ENCODE assay signal across 8 cellular contexts in genomic region chr4:170089274-170089742, GRCh38. TPM values are rescaled to one million over a fixed set of nuclear protein-coding genes. Genes with fewer than 3 reads are reported as not detected.
DNase-seq lines count a peak whose midpoint lies in the region; ATAC-seq, FAIRE-seq and TF ChIP-seq lines count a peak whose summit lies in the region.

No MANE protein-coding gene starts in this region.

- peak overlapping the region; percentile 93 for H3K4me3 ChIP-seq in ACC112 (ENCODE audit: low read depth, low read length)
- peak overlapping the region; percentile 40 to 80 (median 62) for H3K4me3 ChIP-seq in heart left ventricle
- H3K4me3 ChIP-seq in pancreas: peak overlapping the region; percentile 45 to 69 (median 62)

- H3K9me3 ChIP-seq in heart left ventricle (no peaks in the 10 kb centered on the region), pancreas (no peaks in the 10 kb centered on the region)

- no peak for FAIRE-seq in pancreas (lab: Jason Lieb, UNC)

- H3K79me2 ChIP-seq in ACC112 (ENCODE audit: control insufficient read depth, insufficient read depth, low read length, unreplicated experiment): no peaks in the 10 kb centered on the region

- H3K9me3 Mint-ChIP-seq in activated T-helper 1 cell treated with anti-CD3 and anti-CD28 coated beads, Interleukin-12 subunit alpha, Interleukin-12 subunit beta, Interleukin-2, Interleukin-4 antibody, amounts not matched to agents 30 ng/mL and 10 ng/mL and 1 ng/mL, durations not matched to agents 14 hours and 24 hours and 36 hours: no peaks in the 10 kb centered on the region

- peak overlapping the region; percentile 92 for H2AFZ ChIP-seq in ACC112 (ENCODE audit: low read length, unreplicated experiment)

- H3K27me3 Mint-ChIP-seq in activated T-helper 1 cell treated with anti-CD3 and anti-CD28 coated beads, Interleukin-12 subunit alpha, Interleukin-12 subunit beta, Interleukin-2, Interleukin-4 antibody, amounts not matched to agents 30 ng/mL and 10 ng/mL and 1 ng/mL, durations not matched to agents 14 hours and 24 hours and 36 hours (ENCODE audit: insufficient read depth): peaks cover 17% of the 10 kb centered on the region

- ATAC-seq in GM18907 (IDR thresholded peaks at IDR 0.05; ENCODE audit: unreplicated experiment) (peak; percentile 23), heart left ventricle (peak; percentile 27 to 45 (median 40)), pancreas (peak; percentile 6 to 55 (median 40)), HG02870 (IDR thresholded peaks at IDR 0.05; ENCODE audit: unreplicated experiment) (no peak)

- intact Hi-C loops in activated T-helper 1 cell treated with anti-CD3 and anti-CD28 coated beads, Interleukin-12 subunit alpha, Interleukin-12 subunit beta, Interleukin-2, Interleukin-4 antibody, amounts not matched to agents 30 ng/mL and 10 ng/mL and 1 ng/mL, durations not matched to agents 14 hours and 24 hours and 36 hours (cut with micrococcal nuclease): no loop called here
- intact Hi-C loops in heart left ventricle (cut with DNase I) (loop anchor here in 1 of 10 donors (2.0 kb wide), 1 partner anchor 65 kb away; no protein-coding TSS in a partner anchor), pancreas (cut with DNase I) (no loop called here)

- no peak for TF ChIP-seq CTCF in heart left ventricle (IDR thresholded peaks at IDR 0.05)
- no peak for TF ChIP-seq CTCF in pancreas (IDR thresholded peaks at IDR 0.05)

- H3K36me3 ChIP-seq in ACC112 (ENCODE audit: insufficient read depth, low read length) (no peaks in the 10 kb centered on the region; the same call in 1 of the 2 replicates), heart left ventricle (peaks cover 0 to 35% (median 5%) of the 10 kb centered on the region in 9 donors), pancreas (no peaks in the 10 kb centered on the region)

- TF ChIP-seq POLR2A in heart left ventricle (IDR thresholded peaks at IDR 0.05): no peak

- WGBS in heart left ventricle, 4 donors: 1 to 2% (median 1%) methylated on average over 14 to 21 of the region's 21 CpGs
- 1 to 3% methylated on average over 21 of the region's 21 CpGs for WGBS in pancreas, 2 donors

- no peaks in the 10 kb centered on the region for H3K36me3 Mint-ChIP-seq in activated T-helper 1 cell treated with anti-CD3 and anti-CD28 coated beads, Interleukin-12 subunit alpha, Interleukin-12 subunit beta, Interleukin-2, Interleukin-4 antibody, amounts not matched to agents 30 ng/mL and 10 ng/mL and 1 ng/mL, durations not matched to agents 14 hours and 24 hours and 36 hours (ENCODE audit: low read depth)

- H3K4me3 Mint-ChIP-seq in activated T-helper 1 cell treated with anti-CD3 and anti-CD28 coated beads, Interleukin-12 subunit alpha, Interleukin-12 subunit beta, Interleukin-2, Interleukin-4 antibody, amounts not matched to agents 30 ng/mL and 10 ng/mL and 1 ng/mL, durations not matched to agents 14 hours and 24 hours and 36 hours: peak overlapping the region; percentile 55

- H3K27ac Mint-ChIP-seq in activated T-helper 1 cell treated with anti-CD3 and anti-CD28 coated beads, Interleukin-12 subunit alpha, Interleukin-12 subunit beta, Interleukin-2, Interleukin-4 antibody, amounts not matched to agents 30 ng/mL and 10 ng/mL and 1 ng/mL, durations not matched to agents 14 hours and 24 hours and 36 hours: no peak overlapping the region

- peaks cover 6% of the 10 kb centered on the region for H3K4me1 Mint-ChIP-seq in activated T-helper 1 cell treated with anti-CD3 and anti-CD28 coated beads, Interleukin-12 subunit alpha, Interleukin-12 subunit beta, Interleukin-2, Interleukin-4 antibody, amounts not matched to agents 30 ng/mL and 10 ng/mL and 1 ng/mL, durations not matched to agents 14 hours and 24 hours and 36 hours (ENCODE audit: low read depth)

- peaks cover 10% of the 10 kb centered on the region for H3K4me1 ChIP-seq in ACC112 (ENCODE audit: control insufficient read depth, insufficient read depth, low read length, unreplicated experiment)
- peaks cover 0 to 14% (median 3%) of the 10 kb centered on the region in 12 donors for H3K4me1 ChIP-seq in heart left ventricle
- peaks cover 0 to 6% (median 0%) of the 10 kb centered on the region in 3 donors for H3K4me1 ChIP-seq in pancreas

- DNase-seq in NCI-H1092 (lab: John Stamatoyannopoulos, UW) (peak; percentile 40), heart left ventricle (no peak), pancreas (peak in 4 of 6 donors; percentile 16 to 60 (median 30)), occipital lobe (lab: John Stamatoyannopoulos, UW) (no peak)
- DNase-seq in activated T-helper 1 cell treated with anti-CD3 and anti-CD28 coated beads, Interleukin-12 subunit alpha, Interleukin-12 subunit beta, Interleukin-2, Interleukin-4 antibody, amounts not matched to agents 30 ng/mL and 10 ng/mL and 1 ng/mL, durations not matched to agents 14 hours and 24 hours and 36 hours (ENCODE audit: low spot score): no peak

- peak overlapping the region; percentile 21; the same call in 1 of the 2 replicates for H3K27ac ChIP-seq in ACC112 (ENCODE audit: low read depth, low read length)
- H3K27ac ChIP-seq in heart left ventricle: peak overlapping the region in 9 of 12 donors; percentile 42 to 69 (median 62)
- no peak overlapping the region for H3K27ac ChIP-seq in pancreas

- H3K27me3 ChIP-seq in ACC112 (ENCODE audit: insufficient read depth, low read length) (no peaks in the 10 kb centered on the region), heart left ventricle (peaks cover 0 to 19% (median 0%) of the 10 kb centered on the region in 9 donors), pancreas (no peaks in the 10 kb centered on the region)

RNA-seq across cellular contexts. Expression of gene AADAT, which starts 0.4 kb away (rescaled TPM):
- not detected in 2 replicates for total RNA-seq in activated T-helper 1 cell treated with anti-CD3 and anti-CD28 coated beads, Interleukin-12 subunit alpha, Interleukin-12 subunit beta, Interleukin-2, Interleukin-4 antibody, amounts not matched to agents 30 ng/mL and 10 ng/mL and 1 ng/mL, durations not matched to agents 14 hours and 24 hours and 36 hours
- total RNA-seq in heart left ventricle (1 to 10 TPM in 8 of 9 donors, under 1 TPM in 1; 0.53 to 3.3 (median 1.5) TPM), pancreas (1 to 10 TPM; 1.8 to 3.5 (median 2.4) TPM), occipital lobe (18.6 TPM)
- polyA plus RNA-seq in heart left ventricle (1 to 10 TPM in 1 of 2 donors, under 1 TPM in 1; 0.80 to 1.6 TPM), pancreas (1 to 10 TPM; 5.4 to 6.8 TPM)

Comparison
In these comparisons a context has a peak if more than half of its experiments do, and no peak if none do; other contexts are left out.
1. H3K27ac ChIP-seq: peak in ACC112 (single experiment) and heart left ventricle (9 of 12); none in pancreas (0 of 4).
2. DNase-seq: peak in NCI-H1092 (single experiment) and pancreas (4 of 6); none in activated T-helper 1 cell treated with anti-CD3 and anti-CD28 coated beads, Interleukin-12 subunit alpha, Interleukin-12 subunit beta, Interleukin-2, Interleukin-4 antibody, amounts not matched to agents 30 ng/mL and 10 ng/mL and 1 ng/mL, durations not matched to agents 14 hours and 24 hours and 36 hours (single experiment), heart left ventricle (0 of 5) and occipital lobe (single experiment).
3. Peak in every context shown above with its lines, with median percentiles within 50 percentile points of each other: H3K4me3 ChIP-seq.